In genomic region chr2:16773080-16773713, GRCh38 we compare ENCODE assay signal across 8 cellular contexts.
A peak's percentile ranks its signal among the peaks of the same experiment; 100 is the strongest.
DNase-seq lines count a peak whose midpoint lies in the region; TF ChIP-seq lines count a peak whose summit lies in the region.

No MANE protein-coding gene starts in this region.

- peaks cover 19 to 37% of the 10 kb centered on the region in 2 experiments for H3K4me1 Mint-ChIP-seq in H9

- H3K36me3 Mint-ChIP-seq in H9 (ENCODE audit: insufficient read depth in 1 of 3, low read depth in 3 of 3): no peaks in the 10 kb centered on the region

- H3K4me2 ChIP-seq in H9 (ENCODE audit: insufficient read depth, insufficient read length, low read length) (no peak overlapping the region), neural cell (ENCODE audit: low read length) (no peak overlapping the region)

- no peak overlapping the region for H3T11ph ChIP-seq in H9 (ENCODE audit: low read length)

- H3K36me3 ChIP-seq in neural cell (ENCODE audit: insufficient read depth, low read length): no peaks in the 10 kb centered on the region

- no peaks in the 10 kb centered on the region for H3K9me2 ChIP-seq in neural cell (ENCODE audit: insufficient read depth, low read length)

- no peak overlapping the region for H3K4me3 Mint-ChIP-seq in H9

- peak; percentile 99 for TF ChIP-seq RAD21 in neural cell (conservative IDR thresholded peaks at IDR 0.05)

- no peaks in the 10 kb centered on the region for H3K23me2 ChIP-seq in H9 (ENCODE audit: insufficient read length, low read depth, low read length, poor library complexity, severe bottlenecking)

- H3K9ac ChIP-seq in H9 (ENCODE audit: extremely low read depth, insufficient read length, low read length) (no peak overlapping the region), neural cell (ENCODE audit: low read length) (no peak overlapping the region)

- no peak overlapping the region for H3K14ac ChIP-seq in H9 (ENCODE audit: insufficient read depth, low read length)

- no peaks in the 10 kb centered on the region; the same call in 1 of the 2 replicates for H3K4me1 ChIP-seq in H9 (ENCODE audit: insufficient read depth, low read length)

- no peak overlapping the region for H4K91ac ChIP-seq in H9 (ENCODE audit: insufficient read length, low read depth, low read length)

- peak; percentile 30 for DNase-seq in stimulated activated CD4-positive, alpha-beta T cell treated with anti-CD3 and anti-CD28 coated beads, Interleukin-15, amount 100 ng/mL, for 24 hours
- DNase-seq in stimulated activated CD4-positive, alpha-beta T cell treated with anti-CD3 and anti-CD28 coated beads, Interleukin-4, amount 100 ng/mL, for 1 hour: no peak
- peak; percentile 53 for DNase-seq in H9
- peak; percentile 31 for DNase-seq in M059J (ENCODE audit: low read depth)
- peak; percentile 75 for DNase-seq in SK-MEL-5 (ENCODE audit: low read depth, low spot score)
- DNase-seq in fibroblast of peridontal ligament (ENCODE audit: extremely low read depth): peak; percentile 54
- DNase-seq in activated gamma-delta T cell (lab: John Stamatoyannopoulos, UW): no peak

- no peaks in the 10 kb centered on the region for H3K27me3 ChIP-seq in H9 (ENCODE audit: insufficient read depth, low read length)
- no peaks in the 10 kb centered on the region for H3K27me3 ChIP-seq in neural cell (ENCODE audit: insufficient read depth, low read depth, low read length)

- H3K27ac Mint-ChIP-seq in H9: no peak overlapping the region

- TF ChIP-seq EP300 in neural cell (conservative IDR thresholded peaks at IDR 0.05; ENCODE audit: poor library complexity, severe bottlenecking): no peak

- H4K5ac ChIP-seq in H9 (ENCODE audit: insufficient read length, low read depth, low read length): no peak overlapping the region

- H2BK12ac ChIP-seq in H9 (ENCODE audit: insufficient read length, low read depth, low read length): no peak overlapping the region

- H3K9me3 ChIP-seq in H9 (ENCODE audit: control insufficient read depth, low read depth, low read length) (no peaks in the 10 kb centered on the region), neural cell (ENCODE audit: low read length) (no peaks in the 10 kb centered on the region)

- H3F3A ChIP-seq in neural cell (ENCODE audit: insufficient read depth, low read length, poor library complexity, severe bottlenecking): no peaks in the 10 kb centered on the region

- no peaks in the 10 kb centered on the region for H4K20me1 ChIP-seq in H9 (ENCODE audit: control insufficient read depth, insufficient read depth, insufficient read length)
- H4K20me1 ChIP-seq in neural cell (ENCODE audit: insufficient read depth): no peaks in the 10 kb centered on the region

- no peak overlapping the region for H3K56ac ChIP-seq in H9 (ENCODE audit: insufficient read length, low read depth, low read length)

- H3K79me2 ChIP-seq in H9 (ENCODE audit: insufficient read depth, low read length) (no peaks in the 10 kb centered on the region), neural cell (replicated peaks; ENCODE audit: insufficient read depth, low read length) (no peaks in the 10 kb centered on the region)

- no peaks in the 10 kb centered on the region for H3K9me3 Mint-ChIP-seq in H9

- no peak overlapping the region for H2BK15ac ChIP-seq in H9 (ENCODE audit: low read depth, low read length)

- H2AFZ ChIP-seq in H9 (ENCODE audit: low read length) (no peak overlapping the region), neural cell (ENCODE audit: low read depth, low read length) (no peak overlapping the region)

- H2BK5ac ChIP-seq in H9 (ENCODE audit: insufficient read length, low read length): no peak overlapping the region

- no CpG with 5 or more reads among the region's 8 CpGs for WGBS in H9 (ENCODE audit: extremely low coverage, insufficient read length, low lambda C conversion rate)

- H3K4me3 ChIP-seq in neural cell (ENCODE audit: low read length): no peak overlapping the region

- peak; percentile 87 for TF ChIP-seq CTCF in H9 (conservative IDR thresholded peaks at IDR 0.05)
- peak; percentile 94 for TF ChIP-seq CTCF in neural cell (IDR thresholded peaks at IDR 0.05; ENCODE audit: poor library complexity, severe bottlenecking)

- no peak overlapping the region for H2BK120ac ChIP-seq in H9 (ENCODE audit: low read depth, low read length, poor library complexity, severe bottlenecking)

- no peak overlapping the region for H3K4ac ChIP-seq in H9 (ENCODE audit: low read depth, low read length)

- H3K23ac ChIP-seq in H9 (ENCODE audit: insufficient read length, low read depth, low read length): no peak overlapping the region

- no peaks in the 10 kb centered on the region for H3K79me1 ChIP-seq in H9 (ENCODE audit: insufficient read depth, low read depth, low read length, poor library complexity, severe bottlenecking)

- no peak overlapping the region for H2AK5ac ChIP-seq in H9 (ENCODE audit: insufficient read length, low read length)

- in situ Hi-C loops in SK-MEL-5 (cut with HindIII; ENCODE audit: low pct_unique_long_range_greater_than_20kb, low sequenced_read_pairs): no loop called here

- H3K27me3 Mint-ChIP-seq in H9 (ENCODE audit: low read depth): no peaks in the 10 kb centered on the region

- no peak overlapping the region for H3K18ac ChIP-seq in H9 (ENCODE audit: insufficient read length, low read depth, low read length)

- no peak overlapping the region for H2BK20ac ChIP-seq in H9 (ENCODE audit: low read depth, low read length, poor library complexity, severe bottlenecking)

- H3K27ac ChIP-seq in H9 (ENCODE audit: insufficient read length, low read depth, low read length) (no peak overlapping the region), neural cell (ENCODE audit: low read length) (no peak overlapping the region)

- H4K8ac ChIP-seq in H9 (replicated peaks; ENCODE audit: insufficient read length, low read depth, low read length): no peak overlapping the region

TF ChIP-seq in neural cell, 6 proteins besides CTCF, POLR2A, EP300 and RAD21:
- no peak for TF ChIP-seq TAF1 (IDR thresholded peaks at IDR 0.05; ENCODE audit: low read depth)
- TF ChIP-seq EZH2 (IDR thresholded peaks at IDR 0.05; ENCODE audit: borderline replicate concordance, insufficient read depth, low read length, poor library complexity, severe bottlenecking): no peak
- TF ChIP-seq SMC3 (conservative IDR thresholded peaks at IDR 0.05; ENCODE audit: poor library complexity): peak; percentile 99
TF ChIP-seq in neural cell: peak in this region for 1.

Comparison
In these comparisons a context has a peak if more than half of its experiments do, and no peak if none do; other contexts are left out.
1. DNase-seq: peak in stimulated activated CD4-positive, alpha-beta T cell treated with anti-CD3 and anti-CD28 coated beads, Interleukin-15, amount 100 ng/mL, for 24 hours (single experiment), H9 (single experiment), M059J (single experiment), SK-MEL-5 (single experiment) and fibroblast of peridontal ligament (single experiment); none in stimulated activated CD4-positive, alpha-beta T cell treated with anti-CD3 and anti-CD28 coated beads, Interleukin-4, amount 100 ng/mL, for 1 hour (single experiment) and activated gamma-delta T cell (single experiment).